10 cellular contexts compared by ENCODE assay signal in genomic region chr1:30754684-30755171, GRCh38. TPM values are rescaled to one million over a fixed set of nuclear protein-coding genes. Genes with fewer than 3 reads are reported as not detected.
DNase-seq lines count a peak whose midpoint lies in the region; ATAC-seq and TF ChIP-seq lines count a peak whose summit lies in the region.
"Had no signal": no experiment of that assay in that cellular context is flagged by ENCODE, and none has a peak within 500 bp of the region (broad histone marks: within the 10 kb centered on the region; RNA-seq: fewer than 3 reads in every experiment).

No MANE protein-coding gene starts in this region.

- peak; percentile 59 for ATAC-seq in HG02798 (IDR thresholded peaks at IDR 0.05; ENCODE audit: poor library complexity, unreplicated experiment)
- ATAC-seq in T-cell (replicated peaks in 1 of 4) = no peak
- peak; percentile 87 for ATAC-seq in stimulated activated memory B cell treated with anti-CD40 and anti-IgM and Interleukin-4, amounts not matched to agents 10 μg/mL and 1 μg/mL and 100 μg/mL, for 72 hours
- ATAC-seq: A549 had no signal

- no peaks in the 10 kb centered on the region for H3K36me3 ChIP-seq in SK-N-SH (replicated peaks in 1 of 2; ENCODE audit: control insufficient read depth in 1 of 2, insufficient read depth in 2 of 2, low read length in 1 of 2)

- CTCF ChIA-PET in T-cell (lab: Charles Lee) (interaction anchor here in 1 of 2 donors (0.8 to 1.8 kb wide), 7 partner anchors 11 to 150 kb away, joined by 3 to 10 read pairs (median 4); no protein-coding TSS in a partner anchor), SK-N-SH (lab: Yijun Ruan, JAX) (interaction anchor here (1.7 to 4.7 kb wide), 2 partner anchors 25 to 36 kb away, joined by 3 to 24 read pairs; no protein-coding TSS in a partner anchor)

- H3K27me3 Mint-ChIP-seq in T-helper 1 cell treated with Interleukin-12 subunit alpha and Interleukin-12 subunit beta and Interleukin-4 antibody, amounts not matched to agents 30 μg/mL and 1 μg/mL, for 36 hours (ENCODE audit: low read depth) = no peaks in the 10 kb centered on the region
- no peaks in the 10 kb centered on the region for H3K27me3 Mint-ChIP-seq in T-cell
- no peaks in the 10 kb centered on the region for H3K27me3 Mint-ChIP-seq in stimulated activated memory B cell treated with anti-CD40 and anti-IgM and Interleukin-4, amounts not matched to agents 10 μg/mL and 1 μg/mL and 100 μg/mL, for 72 hours

- H3K9me3 Mint-ChIP-seq in T-helper 1 cell treated with Interleukin-12 subunit alpha and Interleukin-12 subunit beta and Interleukin-4 antibody, amounts not matched to agents 30 μg/mL and 1 μg/mL, for 36 hours = no peaks in the 10 kb centered on the region
- H3K9me3 Mint-ChIP-seq in T-cell = no peaks in the 10 kb centered on the region
- no peaks in the 10 kb centered on the region for H3K9me3 Mint-ChIP-seq in stimulated activated memory B cell treated with anti-CD40 and anti-IgM and Interleukin-4, amounts not matched to agents 10 μg/mL and 1 μg/mL and 100 μg/mL, for 72 hours

- H3K27me3 ChIP-seq in SK-N-SH (ENCODE audit: insufficient read depth) = no peaks in the 10 kb centered on the region

- H4K20me1 ChIP-seq in SK-N-SH (ENCODE audit: insufficient read depth) = no peaks in the 10 kb centered on the region

- H3K27ac Mint-ChIP-seq in T-helper 1 cell treated with Interleukin-12 subunit alpha and Interleukin-12 subunit beta and Interleukin-4 antibody, amounts not matched to agents 30 μg/mL and 1 μg/mL, for 36 hours = peak overlapping the region; percentile 50
- peak overlapping the region; percentile 96 to 98 for H3K27ac Mint-ChIP-seq in T-cell
- H3K27ac Mint-ChIP-seq in stimulated activated memory B cell treated with anti-CD40 and anti-IgM and Interleukin-4, amounts not matched to agents 10 μg/mL and 1 μg/mL and 100 μg/mL, for 72 hours = peak overlapping the region; percentile 90

- no peak for DNase-seq in T-helper 1 cell
- no peak for DNase-seq in T-cell
- no peak for DNase-seq in activated CD8-positive, alpha-beta memory T cell treated with anti-CD3 and anti-CD28 coated beads for 24 hours
- no peak for DNase-seq in inferior parietal cortex (ENCODE audit: extremely low spot score)
- DNase-seq in SK-N-SH = no peak
- DNase-seq: heart left ventricle had no signal

- no peaks in the 10 kb centered on the region for H3K79me2 ChIP-seq in SK-N-SH (ENCODE audit: insufficient read depth)

- H3K36me3 Mint-ChIP-seq in T-helper 1 cell treated with Interleukin-12 subunit alpha and Interleukin-12 subunit beta and Interleukin-4 antibody, amounts not matched to agents 30 μg/mL and 1 μg/mL, for 36 hours (ENCODE audit: low read depth) = peaks cover 30% of the 10 kb centered on the region
- peaks cover 25% of the 10 kb centered on the region for H3K36me3 Mint-ChIP-seq in T-cell
- peaks cover 68% of the 10 kb centered on the region for H3K36me3 Mint-ChIP-seq in stimulated activated memory B cell treated with anti-CD40 and anti-IgM and Interleukin-4, amounts not matched to agents 10 μg/mL and 1 μg/mL and 100 μg/mL, for 72 hours

- 93% methylated on average over 8 of the region's 9 CpGs for WGBS in SK-N-SH (ENCODE audit: low lambda C conversion rate)

- TF ChIP-seq EP300 in SK-N-SH (IDR thresholded peaks at IDR 0.05; ENCODE audit: borderline replicate concordance in 1 of 2, low read depth in 1 of 2, low read length in 1 of 2) = no peak

- H3K4me3 ChIP-seq in SK-N-SH (ENCODE audit: low read depth in 2 of 2, low read length in 1 of 2) = no peak overlapping the region
- H3K4me3 ChIP-seq: A549 had no signal

- TF ChIP-seq CTCF in SK-N-SH (IDR thresholded peaks at IDR 0.05) = no peak

- no peak overlapping the region for H3K4me2 ChIP-seq in SK-N-SH
- H3K4me2 ChIP-seq: A549 had no signal

- no peak overlapping the region for H2AFZ ChIP-seq in SK-N-SH (ENCODE audit: low read depth)

- POLR2A ChIA-PET in T-cell (lab: Charles Lee) (interaction anchor here (0.6 to 3.4 kb wide), 5 partner anchors 9 to 34 kb away, joined by 4 to 21 read pairs (median 5); no protein-coding TSS in a partner anchor), SK-N-SH (lab: Yijun Ruan, JAX) (interaction anchor here (1.0 kb wide), 1 partner anchor 14 kb away, joined by 3 read pairs; no protein-coding TSS in a partner anchor)

- no peak for TF ChIP-seq RAD21 in SK-N-SH (IDR thresholded peaks at IDR 0.05; ENCODE audit: low read length)

- H3K4me3 Mint-ChIP-seq in T-helper 1 cell treated with Interleukin-12 subunit alpha and Interleukin-12 subunit beta and Interleukin-4 antibody, amounts not matched to agents 30 μg/mL and 1 μg/mL, for 36 hours = peak overlapping the region; percentile 94
- H3K4me3 Mint-ChIP-seq in T-cell = peak overlapping the region; percentile 98 to 100 (median 99)
- H3K4me3 Mint-ChIP-seq in stimulated activated memory B cell treated with anti-CD40 and anti-IgM and Interleukin-4, amounts not matched to agents 10 μg/mL and 1 μg/mL and 100 μg/mL, for 72 hours = peak overlapping the region; percentile 88

- no peaks in the 10 kb centered on the region for H3K9me2 ChIP-seq in SK-N-SH

- H3K27ac ChIP-seq in SK-N-SH (ENCODE audit: low read depth in 2 of 2, low read length in 1 of 2) = no peak overlapping the region
- H3K27ac ChIP-seq: A549 had no signal

- H3K9me3 ChIP-seq in SK-N-SH = no peaks in the 10 kb centered on the region
- H3K9me3 ChIP-seq: A549, heart left ventricle had no signal

- peaks cover 2 to 5% of the 10 kb centered on the region in 2 experiments; a peak in 2 of 4 replicates for H3K4me1 ChIP-seq in SK-N-SH (ENCODE audit: control insufficient read depth in 1 of 2, insufficient read depth in 2 of 2, low read depth in 1 of 2, low read length in 1 of 2)
- H3K4me1 ChIP-seq: A549 had no signal

- H3K9ac ChIP-seq in SK-N-SH = no peak overlapping the region

- peaks cover 70% of the 10 kb centered on the region for H3K4me1 Mint-ChIP-seq in T-helper 1 cell treated with Interleukin-12 subunit alpha and Interleukin-12 subunit beta and Interleukin-4 antibody, amounts not matched to agents 30 μg/mL and 1 μg/mL, for 36 hours (ENCODE audit: low read depth)
- H3K4me1 Mint-ChIP-seq in T-cell = peaks cover 77 to 94% (median 87%) of the 10 kb centered on the region in 3 donors
- peaks cover 78% of the 10 kb centered on the region for H3K4me1 Mint-ChIP-seq in stimulated activated memory B cell treated with anti-CD40 and anti-IgM and Interleukin-4, amounts not matched to agents 10 μg/mL and 1 μg/mL and 100 μg/mL, for 72 hours

- H3F3A ChIP-seq in SK-N-SH (replicated peaks; ENCODE audit: insufficient read depth) = no peaks in the 10 kb centered on the region

TF ChIP-seq in SK-N-SH, 30 proteins besides CTCF, POLR2A, EP300 and RAD21:
- TF ChIP-seq SIN3A (IDR thresholded peaks at IDR 0.05; ENCODE audit: borderline replicate concordance, low read depth, low read length) (no peak), ELF1 (IDR thresholded peaks at IDR 0.05) (no peak), RXRA (IDR thresholded peaks at IDR 0.05; ENCODE audit: borderline replicate concordance, low read depth) (no peak), FOSL2 (IDR thresholded peaks at IDR 0.05; ENCODE audit: borderline replicate concordance, low read depth) (no peak), EZH2phosphoT487 (IDR thresholded peaks at IDR 0.05; ENCODE audit: borderline replicate concordance, low read depth) (no peak), GABPA (IDR thresholded peaks at IDR 0.05; ENCODE audit: low read depth) (no peak), NRF1 (IDR thresholded peaks at IDR 0.05; ENCODE audit: low read depth, low read length) (no peak), POLR2AphosphoS5 (IDR thresholded peaks at IDR 0.05; ENCODE audit: low read depth, low read length) (no peak), NFIC (IDR thresholded peaks at IDR 0.05; ENCODE audit: borderline replicate concordance) (no peak), REST (IDR thresholded peaks at IDR 0.05; ENCODE audit: low read depth, low read length) (no peak), FOXM1 (IDR thresholded peaks at IDR 0.05; ENCODE audit: low read depth) (no peak), MXI1 (IDR thresholded peaks at IDR 0.05; ENCODE audit: low read depth, low read length) (no peak)
TF ChIP-seq in SK-N-SH: peak in this region for 0.

RNA-seq across cellular contexts. Expression of gene LAPTM5, which starts 2.8 kb away (rescaled TPM):
- total RNA-seq in T-cell = 100 to 1,000 TPM; 529 to 586 (median 559) TPM
- polyA plus RNA-seq in SK-N-SH (2012; rRNA removed) = 1.0 and 1.1 TPM in 2 replicates
- 0.85 and 0.89 TPM in 2 replicates for polyA plus RNA-seq in SK-N-SH (2012; cell fraction: cytosol; rRNA removed)
- 0.30 and 0.38 TPM in 2 replicates for polyA plus RNA-seq in SK-N-SH (2012; cell fraction: nucleus; rRNA removed)

RNA-seq across cellular contexts. Expression of gene MATN1, which starts 31.3 kb away (rescaled TPM):
- 1 to 10 TPM in 2 of 5 donors, under 1 TPM in 3; 0.20 to 5.5 (median 0.60) TPM for total RNA-seq in T-cell
- polyA plus RNA-seq in SK-N-SH (2012; rRNA removed) = 0.15 and 0.23 TPM in 2 replicates
- 0.05 and 0.09 TPM in 2 replicates for polyA plus RNA-seq in SK-N-SH (2012; cell fraction: cytosol; rRNA removed)
- 1.3 and 1.4 TPM in 2 replicates for polyA plus RNA-seq in SK-N-SH (2012; cell fraction: nucleus; rRNA removed)
- polyA plus RNA-seq: heart left ventricle had no signal

Comparison
In these comparisons a context has a peak if more than half of its experiments do, and no peak if none do; other contexts are left out.
1. ATAC-seq: peak in HG02798 (single experiment) and stimulated activated memory B cell treated with anti-CD40 and anti-IgM and Interleukin-4, amounts not matched to agents 10 μg/mL and 1 μg/mL and 100 μg/mL, for 72 hours (single experiment); none in T-cell (0 of 4).
2. Peak in every context shown above with its lines, with median percentiles within 50 percentile points of each other: H3K27ac Mint-ChIP-seq and H3K4me3 Mint-ChIP-seq.